Comparison of ENCODE assay signal across 8 cellular contexts in the genomic region with DNA sequence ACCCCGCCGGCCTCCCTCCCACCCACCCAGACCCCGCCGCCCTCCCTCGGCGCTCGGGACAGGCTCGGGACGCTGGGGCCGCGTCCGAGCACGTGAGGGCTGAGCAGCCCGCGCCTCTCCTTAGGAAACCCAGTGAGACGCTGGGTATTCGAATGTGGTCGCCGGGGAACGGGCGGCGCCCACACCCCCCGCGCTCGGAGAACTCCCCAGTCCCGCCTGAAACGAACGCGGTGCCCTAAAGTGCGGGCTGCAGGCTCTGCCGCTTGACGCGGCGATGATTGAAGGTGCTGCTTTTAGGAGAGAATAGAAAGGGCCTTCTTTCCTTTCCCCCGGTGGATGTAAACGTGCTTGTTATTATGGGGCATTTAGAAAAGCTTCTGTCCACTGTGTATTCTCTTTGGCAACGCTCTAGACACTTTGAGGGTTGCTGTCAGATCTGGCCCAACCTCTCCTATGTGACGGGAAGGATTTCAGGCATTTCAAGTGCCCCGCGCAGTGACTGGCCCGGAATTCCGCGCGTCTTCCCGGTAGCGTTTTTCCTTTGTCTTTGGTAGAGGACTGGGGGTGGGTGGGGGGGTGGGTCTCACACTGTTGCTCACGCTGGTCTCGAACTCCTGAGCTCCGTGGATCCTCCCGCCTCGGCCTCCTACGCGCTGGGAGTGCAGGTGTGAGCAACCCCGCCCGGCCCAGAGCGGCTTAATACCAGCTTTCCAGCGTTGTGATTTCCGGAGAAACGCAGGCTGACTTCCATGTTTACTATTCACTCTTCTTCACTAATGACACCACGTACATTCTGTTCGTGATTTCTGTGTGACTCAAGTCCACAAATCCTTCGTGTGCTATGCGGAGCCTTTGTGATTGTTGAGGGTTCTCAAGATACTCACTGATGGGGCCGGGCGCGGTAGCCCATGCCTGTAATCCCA. TPM values are rescaled to one million over a fixed set of nuclear protein-coding genes. Genes with fewer than 3 reads are reported as not detected.
A peak's percentile ranks its signal among the peaks of the same experiment; 100 is the strongest.
DNase-seq lines count a peak whose midpoint lies in the region; ATAC-seq and TF ChIP-seq lines count a peak whose summit lies in the region.

No MANE protein-coding gene starts in this region.

- H3K27ac ChIP-seq in RWPE1 = peak overlapping the region; percentile 98
- peak overlapping the region; percentile 93 to 95 for H3K27ac ChIP-seq in right atrium auricular region

- H3K27ac Mint-ChIP-seq in activated naive CD8-positive, alpha-beta T cell treated with anti-CD3 and anti-CD28 coated beads, Interleukin-2, amount 10 ng/mL, durations not matched to agents 7 days and 5 days = peak overlapping the region; percentile 83

- peaks cover 0 to 22% of the 10 kb centered on the region in 2 donors for H3K4me1 ChIP-seq in right atrium auricular region

- TF ChIP-seq CTCF in GM06990 (IDR thresholded peaks at IDR 0.05; ENCODE audit: insufficient read depth, low read length, poor library complexity, severe bottlenecking) (no peak), RWPE1 (conservative IDR thresholded peaks at IDR 0.05; ENCODE audit: low read depth) (no peak), right atrium auricular region (IDR thresholded peaks at IDR 0.05) (no peak)

- peak overlapping the region; percentile 48 for H3K4me3 ChIP-seq in GM06990 (replicated peaks; ENCODE audit: low read depth, low read length)
- peak overlapping the region; percentile 59 to 74 for H3K4me3 ChIP-seq in right atrium auricular region

- no peaks in the 10 kb centered on the region for H3K9me3 Mint-ChIP-seq in activated naive CD8-positive, alpha-beta T cell treated with anti-CD3 and anti-CD28 coated beads, Interleukin-2, amount 10 ng/mL, durations not matched to agents 7 days and 5 days

- H3K9me3 ChIP-seq in right atrium auricular region = no peaks in the 10 kb centered on the region

- POLR2A ChIA-PET in RWPE1 (lab: Yijun Ruan, JAX; ENCODE audit: low non-redundant PET) = interaction anchor here (1.2 kb wide), 1 partner anchor 13 kb away, joined by 3 read pairs; no protein-coding TSS in a partner anchor
- POLR2A ChIA-PET in activated naive CD8-positive, alpha-beta T cell treated with anti-CD3 and anti-CD28 coated beads, Interleukin-2, amount 10 ng/mL, durations not matched to agents 7 days and 5 days (lab: Charles Lee) = interaction anchor here (0.5 to 2.3 kb wide), 5 partner anchors 22 to 127 kb away, joined by 3 to 11 read pairs (median 4); a partner anchor contains a TSS

- peaks cover 21% of the 10 kb centered on the region for H3K4me1 Mint-ChIP-seq in activated naive CD8-positive, alpha-beta T cell treated with anti-CD3 and anti-CD28 coated beads, Interleukin-2, amount 10 ng/mL, durations not matched to agents 7 days and 5 days

- H3K27me3 ChIP-seq in GM06990 (replicated peaks; ENCODE audit: control insufficient read depth, insufficient read depth, low read length) = no peaks in the 10 kb centered on the region
- H3K27me3 ChIP-seq in right atrium auricular region = no peaks in the 10 kb centered on the region

- H3K36me3 Mint-ChIP-seq in activated naive CD8-positive, alpha-beta T cell treated with anti-CD3 and anti-CD28 coated beads, Interleukin-2, amount 10 ng/mL, durations not matched to agents 7 days and 5 days = no peaks in the 10 kb centered on the region

- peak; percentile 71 for DNase-seq in GM06990 (ENCODE audit: extremely low read depth, insufficient read length)
- DNase-seq in RWPE1 (ENCODE audit: low spot score) = peak; percentile 24
- DNase-seq in activated naive CD8-positive, alpha-beta T cell treated with anti-CD3 and anti-CD28 coated beads, Interleukin-2, amount 10 ng/mL, durations not matched to agents 7 days and 5 days = peak; percentile 65
- no peak for DNase-seq in right atrium auricular region (ENCODE audit: low spot score)
- peak; percentile 85 for DNase-seq in retina
- DNase-seq in hepatic stellate cell (ENCODE audit: low spot score) = no peak
- DNase-seq in midbrain (lab: John Stamatoyannopoulos, UW) = no peak

- H3K27me3 Mint-ChIP-seq in activated naive CD8-positive, alpha-beta T cell treated with anti-CD3 and anti-CD28 coated beads, Interleukin-2, amount 10 ng/mL, durations not matched to agents 7 days and 5 days = no peaks in the 10 kb centered on the region

- H3K4me3 Mint-ChIP-seq in activated naive CD8-positive, alpha-beta T cell treated with anti-CD3 and anti-CD28 coated beads, Interleukin-2, amount 10 ng/mL, durations not matched to agents 7 days and 5 days = peak overlapping the region; percentile 85

- H3K36me3 ChIP-seq in GM06990 (ENCODE audit: control insufficient read depth, insufficient read depth, low read length) (no peaks in the 10 kb centered on the region), right atrium auricular region (no peaks in the 10 kb centered on the region)

- CTCF ChIA-PET in RWPE1 (lab: Yijun Ruan, JAX) = interaction anchor here (0.6 kb wide), 1 partner anchor 252 kb away, joined by 3 read pairs; no protein-coding TSS in a partner anchor

- peak; percentile 6 for ATAC-seq in HG02852 (IDR thresholded peaks at IDR 0.05; ENCODE audit: unreplicated experiment)
- ATAC-seq in activated naive CD8-positive, alpha-beta T cell treated with anti-CD3 and anti-CD28 coated beads, Interleukin-2, amount 10 ng/mL, durations not matched to agents 7 days and 5 days (ENCODE audit: low read depth) = peak; percentile 10

RNA-seq across cellular contexts. Expression of a gene that starts 21.8 kb away (rescaled TPM):
- 10 to 100 TPM; 59.6 to 60.8 TPM for total RNA-seq in activated naive CD8-positive, alpha-beta T cell treated with anti-CD3 and anti-CD28 coated beads, Interleukin-2, amount 10 ng/mL, durations not matched to agents 7 days and 5 days
- 10 to 100 TPM; 27.8 to 40.3 TPM for total RNA-seq in right atrium auricular region

RNA-seq across cellular contexts. Expression of a gene that starts 39.2 kb away (rescaled TPM):
- total RNA-seq in activated naive CD8-positive, alpha-beta T cell treated with anti-CD3 and anti-CD28 coated beads, Interleukin-2, amount 10 ng/mL, durations not matched to agents 7 days and 5 days = 100 to 1,000 TPM; 106 to 121 TPM
- total RNA-seq in right atrium auricular region = 10 to 100 TPM; 51.4 to 54.8 TPM

RNA-seq across cellular contexts. Expression of a gene that starts 47.2 kb away (rescaled TPM):
- 100 to 1,000 TPM; 301 to 323 TPM for total RNA-seq in activated naive CD8-positive, alpha-beta T cell treated with anti-CD3 and anti-CD28 coated beads, Interleukin-2, amount 10 ng/mL, durations not matched to agents 7 days and 5 days
- total RNA-seq in right atrium auricular region = 10 to 100 TPM; 14.9 to 34.9 TPM

Comparison
In these comparisons a context has a peak if more than half of its experiments do, and no peak if none do; other contexts are left out.
1. DNase-seq: peak in GM06990 (single experiment), RWPE1 (single experiment), activated naive CD8-positive, alpha-beta T cell treated with anti-CD3 and anti-CD28 coated beads, Interleukin-2, amount 10 ng/mL, durations not matched to agents 7 days and 5 days (single experiment) and retina (single experiment); none in right atrium auricular region (single experiment), hepatic stellate cell (single experiment) and midbrain (single experiment).
2. RNA of a gene that starts 47.2 kb away (total RNA-seq): 301 to 323 TPM in activated naive CD8-positive, alpha-beta T cell treated with anti-CD3 and anti-CD28 coated beads, Interleukin-2, amount 10 ng/mL, durations not matched to agents 7 days and 5 days; 14.9 to 34.9 TPM in right atrium auricular region; every median in the first group is over 4 times any median in the second.